In genomic region chr1:40221471-40221905, GRCh38 we compare ENCODE assay signal across 11 cellular contexts. TPM values are rescaled to one million over a fixed set of nuclear protein-coding genes. Genes with fewer than 3 reads are reported as not detected.
"Had no signal": no experiment of that assay in that cellular context is flagged by ENCODE, and none has a peak within 500 bp of the region (broad histone marks: within the 10 kb centered on the region; RNA-seq: fewer than 3 reads in every experiment).

No MANE protein-coding gene starts in this region.

RNA-seq across cellular contexts. Expression of gene TMCO2, which starts 26.2 kb away (rescaled TPM):
- total RNA-seq: OCI-LY7, PC-3, PC-9, Peyer's patch, Right ventricle myocardium inferior, Right ventricle myocardium superior, RPMI7951, SJCRH30, SJSA1, SK-MEL-5 had no signal
- polyA plus RNA-seq: SK-N-SH had no signal
